Comparison of ENCODE assay signal across 1 cellular context in genomic region chr1:58003059-58003458, GRCh38.
A peak's percentile ranks its signal among the peaks of the same experiment; 100 is the strongest.
TF ChIP-seq lines count a peak whose summit lies in the region.

No MANE protein-coding gene starts in this region.

TF ChIP-seq in H1, 55 proteins besides CTCF, POLR2A, EP300 and RAD21:
- TF ChIP-seq NANOG (IDR thresholded peaks at IDR 0.05; ENCODE audit: insufficient read depth, low read depth, low read length, poor library complexity, severe bottlenecking), result peak; percentile 77
- no peak for TF ChIP-seq MAX (IDR thresholded peaks at IDR 0.05)
- no peak for TF ChIP-seq YY1 (IDR thresholded peaks at IDR 0.05; ENCODE audit: low read depth, low read length)
